ENCODE assay signal across 30 cellular contexts in genomic region chr5:103842936-103843335, GRCh38.
"Had no signal": no experiment of that assay in that cellular context is flagged by ENCODE, and none has a peak within 500 bp of the region (broad histone marks: within the 10 kb centered on the region; RNA-seq: fewer than 3 reads in every experiment).

No MANE protein-coding gene starts in this region.

- H3K4me3 ChIP-seq: adrenal gland, ascending aorta, body of pancreas, breast epithelium, cardiac muscle cell, colonic mucosa had no signal

- H3K9me3 ChIP-seq: adrenal gland, ascending aorta, body of pancreas, breast epithelium, colonic mucosa had no signal

- DNase-seq: activated effector memory CD4-positive, alpha-beta T cell treated with anti-CD3 and anti-CD28 coated beads, Interleukin-2, amount 50 U/mL, for 16 hours; activated effector memory CD4-positive, alpha-beta T cell treated with Interleukin-2 at 50 U/mL for 16 hours; activated gamma-delta T cell; activated gamma-delta T cell treated with Interleukin-2 at 50 U/mL for 16 hours; activated naive CD4-positive, alpha-beta T cell; activated naive CD4-positive, alpha-beta T cell treated with anti-CD3 and anti-CD28 coated beads for 36 hours; activated naive CD4-positive, alpha-beta T cell treated with anti-CD3 and anti-CD28 coated beads, Interleukin-2, amount 10 ng/mL, durations not matched to agents 7 days and 5 days; activated naive CD4-positive, alpha-beta T cell treated with anti-CD3 and anti-CD28 coated beads, Interleukin-2, amount 50 U/mL, for 16 hours; activated naive CD4-positive, alpha-beta T cell treated with Interleukin-2 at 50 U/mL for 16 hours; activated naive CD8-positive, alpha-beta T cell treated with anti-CD3 and anti-CD28 coated beads for 36 hours; activated naive CD8-positive, alpha-beta T cell treated with anti-CD3 and anti-CD28 coated beads, Interleukin-2, amount 10 ng/mL, durations not matched to agents 7 days and 5 days; activated naive CD8-positive, alpha-beta T cell treated with anti-CD3 and anti-CD28 coated beads, Interleukin-2, amount 50 U/mL, for 24 hours; activated T-cell treated with anti-CD3 and anti-CD28 coated beads, Interleukin-2, amount 50 U/mL, for 48 hours; activated T-cell treated with anti-CD3 and anti-CD28 coated beads, Interleukin-2, amount 50 U/mL, for 72 hours; adrenal gland; amniotic stem cell; amygdala; anterior cingulate cortex; aorta; body of pancreas; brain microvascular endothelial cell; caudate nucleus; central memory CD4-positive, alpha-beta T cell; cerebellar nuclear complex; colonic mucosa had no signal

- H3K27me3 ChIP-seq: adrenal gland, ascending aorta, body of pancreas, brain microvascular endothelial cell, breast epithelium, cardiac muscle cell, colonic mucosa had no signal

- H3K36me3 ChIP-seq: adrenal gland, ascending aorta, brain microvascular endothelial cell, breast epithelium, cardiac muscle cell, colonic mucosa had no signal

- H3K4me1 ChIP-seq: ascending aorta, body of pancreas, breast epithelium, colonic mucosa had no signal

- H3K27ac ChIP-seq: adrenal gland, ascending aorta, body of pancreas, brain microvascular endothelial cell, breast epithelium, cardiac muscle cell, colonic mucosa had no signal

- ATAC-seq: activated naive CD4-positive, alpha-beta T cell treated with anti-CD3 and anti-CD28 coated beads, Interleukin-2, amount 50 U/mL, for 72 hours; activated naive CD8-positive, alpha-beta T cell treated with anti-CD3 and anti-CD28 coated beads, Interleukin-2, amount 50 U/mL, for 24 hours; activated T-cell treated with anti-CD3 and anti-CD28 coated beads, Interleukin-2, amount 50 U/mL, for 72 hours; activated T-helper 17 cell treated with anti-CD3 and anti-CD28 coated beads, Interleukin-2, amount 50 U/mL, for 72 hours; body of pancreas had no signal
